7 cellular contexts compared by ENCODE assay signal in the genomic region with DNA sequence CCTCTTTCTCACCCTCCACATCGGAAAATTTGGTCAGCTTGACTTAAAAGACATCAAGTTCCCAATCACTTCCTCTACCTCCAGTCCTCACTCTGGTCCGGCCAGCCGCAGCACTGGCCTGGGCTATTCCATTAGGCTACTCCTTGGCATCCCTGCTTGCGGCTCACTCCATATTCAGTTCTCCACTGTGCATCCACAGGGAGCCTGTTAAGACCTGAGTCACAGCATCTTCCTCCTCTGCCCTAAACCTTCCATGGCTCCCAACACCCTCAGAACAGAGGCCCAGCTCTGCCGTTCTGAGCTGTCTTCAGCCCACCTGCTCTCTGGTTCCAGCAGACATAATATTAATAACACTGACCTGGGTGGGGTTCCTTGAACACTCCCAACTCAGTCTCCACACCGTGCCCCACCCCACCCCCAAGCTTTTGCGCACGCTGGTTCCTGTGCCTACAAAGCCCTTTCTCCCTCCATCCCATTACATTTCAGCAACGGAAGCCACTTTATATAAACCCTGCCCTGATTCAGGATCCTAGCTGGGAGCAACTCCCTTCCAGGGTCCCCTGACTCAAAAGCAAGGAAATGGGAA. TPM values are rescaled to one million over a fixed set of nuclear protein-coding genes. Genes with fewer than 3 reads are reported as not detected.
A peak's percentile ranks its signal among the peaks of the same experiment; 100 is the strongest.
DNase-seq lines count a peak whose midpoint lies in the region; ATAC-seq and TF ChIP-seq lines count a peak whose summit lies in the region.

No MANE protein-coding gene starts in this region.

- H3K4me3 ChIP-seq in HCT116 (replicated peaks in 1 of 2; ENCODE audit: low read depth in 1 of 2, low read length in 2 of 2) = peak overlapping the region; percentile 68 to 85
- H3K4me3 ChIP-seq in foreskin fibroblast (ENCODE audit: low read depth in 1 of 2, low read length in 2 of 2) = peak overlapping the region; percentile 69 to 70
- H3K4me3 ChIP-seq in prostate gland = peak overlapping the region; percentile 77 to 82

- RAD21 ChIA-PET in HCT116 (lab: Charles Lee; ENCODE audit: low non-redundant PET in 1 of 2, low total read pairs in 2 of 2, uncharacterized antibody in 2 of 2, unreplicated experiment in 2 of 2) = no interaction called here

- H3K9me3 ChIP-seq in HCT116 (ENCODE audit: control insufficient read depth in 1 of 2, insufficient read depth in 1 of 2, low read depth in 1 of 2, low read length in 2 of 2) (peaks cover 17 to 20% of the 10 kb centered on the region in 2 experiments; a peak in 2 of 4 replicates), prostate gland (peaks cover 11% of the 10 kb centered on the region)

- intact Hi-C loops in HCT116 (cut with micrococcal nuclease) (no loop called here), prostate gland (cut with DNase I) (no loop called here)

- POLR2A ChIA-PET in HCT116 (lab: Charles Lee) = no interaction called here

- WGBS in prostate gland = 33% methylated on average over 9 of the region's 9 CpGs

- H3K36me3 ChIP-seq in HCT116 (ENCODE audit: control insufficient read depth in 1 of 2, insufficient read depth in 2 of 2, low read length in 2 of 2) (peaks cover 0 to 19% of the 10 kb centered on the region in 2 experiments; a peak in 2 of 4 replicates), prostate gland (peaks cover 17 to 24% of the 10 kb centered on the region in 2 donors)

- no peaks in the 10 kb centered on the region for H3K9me2 ChIP-seq in HCT116 (ENCODE audit: insufficient read depth)

- peak overlapping the region; percentile 89 for H3K4me2 ChIP-seq in HCT116 (ENCODE audit: low read length)

- CTCF ChIA-PET in HCT116 (lab: Charles Lee) = no interaction called here

- H2AFZ ChIP-seq in HCT116 (ENCODE audit: low read depth, low read length, poor library complexity, severe bottlenecking) = no peak overlapping the region

- no peak for TF ChIP-seq RAD21 in HCT116 (IDR thresholded peaks at IDR 0.05; ENCODE audit: low read depth)

- H3K27me3 ChIP-seq in HCT116 (ENCODE audit: insufficient read depth, low read length) = no peaks in the 10 kb centered on the region
- H3K27me3 ChIP-seq in prostate gland (replicated peaks; ENCODE audit: insufficient read depth) = no peaks in the 10 kb centered on the region

- TF ChIP-seq CTCF in HCT116 (IDR thresholded peaks at IDR 0.05 in 2 of 3, conservative IDR thresholded peaks at IDR 0.05 in 1 of 3; ENCODE audit: borderline replicate concordance in 1 of 3, insufficient read depth in 1 of 3, low read depth in 2 of 3, low read length in 2 of 3) (no peak), foreskin fibroblast (IDR thresholded peaks at IDR 0.05; ENCODE audit: low read depth, low read length) (no peak), prostate gland (IDR thresholded peaks at IDR 0.05) (no peak)

- H3K27ac ChIP-seq in HCT116 (ENCODE audit: low read depth, low read length) (peak overlapping the region; percentile 57; the same call in 1 of the 2 replicates), prostate gland (peak overlapping the region in 1 of 2 donors; percentile 36)

- ATAC-seq in HCT116 = no peak
- no peak for ATAC-seq in HG02852 (IDR thresholded peaks at IDR 0.05; ENCODE audit: unreplicated experiment)
- no peak for ATAC-seq in HG02763 (IDR thresholded peaks at IDR 0.05; ENCODE audit: unreplicated experiment)

- H3K79me2 ChIP-seq in HCT116 (ENCODE audit: insufficient read depth, low read length) = no peaks in the 10 kb centered on the region

- H3K4me1 ChIP-seq in HCT116 (ENCODE audit: control insufficient read depth in 1 of 2, insufficient read depth in 2 of 2, low read length in 2 of 2) = peaks cover 4 to 14% of the 10 kb centered on the region in 2 experiments; a peak in 3 of 4 replicates
- no peaks in the 10 kb centered on the region for H3K4me1 ChIP-seq in prostate gland (replicated peaks)

- no TSS peak for BruUV-seq in HCT116 (replicated peaks; lab: Mats Ljungman, UMichigan)

- DNase-seq in HCT116 (ENCODE audit: low read depth, low spot score) (no peak), UCSD-AML1 (lab: John Stamatoyannopoulos, UW; ENCODE audit: unreplicated experiment) (peak; percentile 52), foreskin fibroblast (peak in 1 of 2 donors; percentile 24), prostate gland (ENCODE audit: low spot score) (no peak)
- no peak for DNase-seq in activated CD8-positive, alpha-beta memory T cell treated with anti-CD3 and anti-CD28 coated beads, Interleukin-2, amount 50 U/mL, for 48 hours

- peak overlapping the region; percentile 68 for H3K9ac ChIP-seq in HCT116 (ENCODE audit: low read length)

- no peaks in the 10 kb centered on the region for H4K20me1 ChIP-seq in HCT116 (ENCODE audit: insufficient read depth)

- TF ChIP-seq POLR2A in HCT116 (IDR thresholded peaks at IDR 0.05; ENCODE audit: borderline replicate concordance, extremely low read depth, insufficient read depth, insufficient read length) (no peak), prostate gland (IDR thresholded peaks at IDR 0.05) (no peak)

TF ChIP-seq in HCT116, 20 proteins besides CTCF, POLR2A, EP300 and RAD21:
- TF ChIP-seq EZH2phosphoT487 (IDR thresholded peaks at IDR 0.05; ENCODE audit: borderline replicate concordance) (no peak), ZNF274 (IDR thresholded peaks at IDR 0.05; ENCODE audit: low read depth, low read length) (no peak)
- TF ChIP-seq, protein P1, sequence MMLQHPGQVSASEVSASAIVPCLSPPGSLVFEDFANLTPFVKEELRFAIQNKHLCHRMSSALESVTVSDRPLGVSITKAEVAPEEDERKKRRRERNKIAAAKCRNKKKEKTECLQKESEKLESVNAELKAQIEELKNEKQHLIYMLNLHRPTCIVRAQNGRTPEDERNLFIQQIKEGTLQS (IDR thresholded peaks at IDR 0.05) = no peak
- TF ChIP-seq, protein P2, sequence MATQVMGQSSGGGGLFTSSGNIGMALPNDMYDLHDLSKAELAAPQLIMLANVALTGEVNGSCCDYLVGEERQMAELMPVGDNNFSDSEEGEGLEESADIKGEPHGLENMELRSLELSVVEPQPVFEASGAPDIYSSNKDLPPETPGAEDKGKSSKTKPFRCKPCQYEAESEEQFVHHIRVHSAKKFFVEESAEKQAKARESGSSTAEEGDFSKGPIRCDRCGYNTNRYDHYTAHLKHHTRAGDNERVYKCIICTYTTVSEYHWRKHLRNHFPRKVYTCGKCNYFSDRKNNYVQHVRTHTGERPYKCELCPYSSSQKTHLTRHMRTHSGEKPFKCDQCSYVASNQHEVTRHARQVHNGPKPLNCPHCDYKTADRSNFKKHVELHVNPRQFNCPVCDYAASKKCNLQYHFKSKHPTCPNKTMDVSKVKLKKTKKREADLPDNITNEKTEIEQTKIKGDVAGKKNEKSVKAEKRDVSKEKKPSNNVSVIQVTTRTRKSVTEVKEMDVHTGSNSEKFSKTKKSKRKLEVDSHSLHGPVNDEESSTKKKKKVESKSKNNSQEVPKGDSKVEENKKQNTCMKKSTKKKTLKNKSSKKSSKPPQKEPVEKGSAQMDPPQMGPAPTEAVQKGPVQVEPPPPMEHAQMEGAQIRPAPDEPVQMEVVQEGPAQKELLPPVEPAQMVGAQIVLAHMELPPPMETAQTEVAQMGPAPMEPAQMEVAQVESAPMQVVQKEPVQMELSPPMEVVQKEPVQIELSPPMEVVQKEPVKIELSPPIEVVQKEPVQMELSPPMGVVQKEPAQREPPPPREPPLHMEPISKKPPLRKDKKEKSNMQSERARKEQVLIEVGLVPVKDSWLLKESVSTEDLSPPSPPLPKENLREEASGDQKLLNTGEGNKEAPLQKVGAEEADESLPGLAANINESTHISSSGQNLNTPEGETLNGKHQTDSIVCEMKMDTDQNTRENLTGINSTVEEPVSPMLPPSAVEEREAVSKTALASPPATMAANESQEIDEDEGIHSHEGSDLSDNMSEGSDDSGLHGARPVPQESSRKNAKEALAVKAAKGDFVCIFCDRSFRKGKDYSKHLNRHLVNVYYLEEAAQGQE (IDR thresholded peaks at IDR 0.05; ENCODE audit: low read depth) = no peak

RNA-seq across cellular contexts. Expression of gene ZNF792, which starts 1.0 kb away (rescaled TPM):
- total RNA-seq in HCT116 (2021; ENCODE audit: unreplicated experiment) (3.6 TPM), prostate gland (1 to 10 TPM; 8.2 to 9.3 TPM)
- 1.8 and 1.9 TPM in 2 replicates for polyA plus RNA-seq in HCT116 (2012)

RNA-seq across cellular contexts. Expression of gene ZNF30, which starts 36.3 kb away (rescaled TPM):
- total RNA-seq in HCT116 (2021; ENCODE audit: unreplicated experiment) (4.1 TPM), prostate gland (1 to 10 TPM; 2.3 to 7.2 TPM)
- 0.89 and 1.3 TPM in 2 replicates for polyA plus RNA-seq in HCT116 (2012)

RNA-seq across cellular contexts. Expression of gene GRAMD1A, which starts 37.1 kb away (rescaled TPM):
- total RNA-seq in HCT116 (2021; ENCODE audit: unreplicated experiment) (75.4 TPM), prostate gland (100 to 1,000 TPM in 1 of 2 donors, 10 to 100 TPM in 1; 32.2 to 120 TPM)
- polyA plus RNA-seq in HCT116 (2012) = 71.4 and 76.4 TPM in 2 replicates
